Comparison of ENCODE assay signal across 18 cellular contexts in the genomic region with DNA sequence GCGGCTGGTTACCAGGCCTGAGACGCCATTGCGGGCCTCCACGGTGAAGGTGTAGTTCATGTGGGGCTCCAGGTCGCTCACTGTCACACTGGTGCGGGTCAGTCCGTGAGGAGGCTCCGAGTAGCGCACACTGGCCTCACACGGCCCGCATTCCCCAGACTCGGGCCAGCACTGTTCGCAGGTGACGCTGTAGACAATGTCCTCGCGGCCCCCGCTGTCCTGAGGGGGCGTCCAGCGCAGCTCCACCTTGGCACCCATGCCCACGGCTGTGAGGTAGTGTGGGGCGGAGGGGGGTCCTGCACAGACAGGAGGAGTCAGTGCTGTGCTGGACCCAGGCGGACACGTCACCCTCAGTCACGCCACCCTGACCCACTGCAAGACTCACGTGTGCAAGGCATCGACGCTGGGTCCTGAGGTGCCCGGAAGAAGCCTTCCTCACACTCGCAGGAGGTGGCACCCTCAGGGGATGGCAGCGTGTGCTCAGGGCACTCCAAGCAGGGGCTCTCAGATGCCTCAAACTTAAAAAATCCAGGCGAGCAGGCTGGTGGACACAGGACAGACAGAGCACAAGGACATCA. TPM values are rescaled to one million over a fixed set of nuclear protein-coding genes. Genes with fewer than 3 reads are reported as not detected.
DNase-seq lines count a peak whose midpoint lies in the region; ATAC-seq and TF ChIP-seq lines count a peak whose summit lies in the region.
"Had no signal": no experiment of that assay in that cellular context is flagged by ENCODE, and none has a peak within 500 bp of the region (broad histone marks: within the 10 kb centered on the region; RNA-seq: fewer than 3 reads in every experiment).

No MANE protein-coding gene starts in this region.

- DNase-seq in HCT116 (ENCODE audit: low read depth, low spot score) (no peak), PC-9 (no peak), endothelial cell (ENCODE audit: low spot score) (no peak), osteocyte (ENCODE audit: extremely low spot score, unreplicated experiment) (no peak), occipital lobe (lab: John Stamatoyannopoulos, UW) (no peak), NOMO-1 (lab: John Stamatoyannopoulos, UW; ENCODE audit: unreplicated experiment in 2 of 2) (no peak), NCI-H2171 (lab: John Stamatoyannopoulos, UW) (no peak)
- DNase-seq: ACHN, DMS153, GOT3, Kasumi-1, NCI-H1694, NCI-H2081 treated with DMSO at 0.1 percent for 48 hours, NCI-H446, NCI-H526 treated with DMSO at 0.1 percent for 48 hours, SJCRH30 had no signal

- TF ChIP-seq POLR2A in HCT116 (IDR thresholded peaks at IDR 0.05; ENCODE audit: borderline replicate concordance, extremely low read depth, insufficient read depth, insufficient read length): no peak

- RAD21 ChIA-PET in HCT116 (lab: Charles Lee; ENCODE audit: low non-redundant PET in 1 of 2, low total read pairs in 2 of 2, uncharacterized antibody in 2 of 2, unreplicated experiment in 2 of 2): no interaction called here

- CTCF ChIA-PET in HCT116 (lab: Charles Lee) (no interaction called here), PC-9 (lab: Charles Lee) (no interaction called here)

- H2AFZ ChIP-seq in HCT116 (ENCODE audit: low read depth, low read length, poor library complexity, severe bottlenecking) (no peak overlapping the region), PC-9 (no peak overlapping the region)

- H3K36me3 ChIP-seq in HCT116 (ENCODE audit: control insufficient read depth in 1 of 2, insufficient read depth in 2 of 2, low read length in 2 of 2) (peaks cover 48 to 86% of the 10 kb centered on the region in 2 experiments), PC-9 (ENCODE audit: low read depth) (peaks cover 45% of the 10 kb centered on the region)
- H3K36me3 ChIP-seq: BLaER1 had no signal

- H3K27me3 Mint-ChIP-seq in endothelial cell (ENCODE audit: unreplicated experiment) (peaks cover 10% of the 10 kb centered on the region), osteocyte (ENCODE audit: unreplicated experiment) (no peaks in the 10 kb centered on the region)
- H3K27me3 Mint-ChIP-seq: CD4-positive, alpha-beta memory T cell had no signal

- no peak for TF ChIP-seq RAD21 in HCT116 (IDR thresholded peaks at IDR 0.05; ENCODE audit: low read depth)

- H3K4me3 Mint-ChIP-seq in endothelial cell (ENCODE audit: unreplicated experiment) (no peak overlapping the region), osteocyte (ENCODE audit: unreplicated experiment) (no peak overlapping the region)
- H3K4me3 Mint-ChIP-seq: CD4-positive, alpha-beta memory T cell had no signal

- H3K27ac Mint-ChIP-seq in endothelial cell (ENCODE audit: unreplicated experiment) (peak overlapping the region; percentile 61), osteocyte (ENCODE audit: unreplicated experiment) (peak overlapping the region; percentile 86)

- POLR2A ChIA-PET in HCT116 (lab: Charles Lee) (no interaction called here), PC-9 (lab: Charles Lee; ENCODE audit: unreplicated experiment) (interaction anchor here (0.6 kb wide), 1 partner anchor 13 kb away, joined by 3 read pairs; no protein-coding TSS in a partner anchor)

- peaks cover 86% of the 10 kb centered on the region for H3F3A ChIP-seq in PC-9 (ENCODE audit: insufficient read depth, low read depth)

- H3K4me3 ChIP-seq in HCT116 (replicated peaks in 1 of 2; ENCODE audit: low read depth in 1 of 2, low read length in 2 of 2) (no peak overlapping the region), PC-9 (peak overlapping the region; percentile 51)
- H3K4me3 ChIP-seq: BLaER1, SJCRH30 had no signal

- H3K4me1 Mint-ChIP-seq in endothelial cell (ENCODE audit: unreplicated experiment) (peaks cover 46% of the 10 kb centered on the region), osteocyte (ENCODE audit: unreplicated experiment) (peaks cover 45% of the 10 kb centered on the region)

- H3K9ac ChIP-seq in HCT116 (ENCODE audit: low read length): no peak overlapping the region
- H3K9ac ChIP-seq: BLaER1 had no signal

- no peak for ATAC-seq in HCT116

- H3K27me3 ChIP-seq in HCT116 (ENCODE audit: insufficient read depth, low read length): no peaks in the 10 kb centered on the region
- H3K27me3 ChIP-seq in PC-9 (ENCODE audit: insufficient read depth, low read depth): no peaks in the 10 kb centered on the region
- H3K27me3 ChIP-seq: BLaER1, SJCRH30 had no signal

- TF ChIP-seq CTCF in HCT116 (IDR thresholded peaks at IDR 0.05 in 2 of 3, conservative IDR thresholded peaks at IDR 0.05 in 1 of 3; ENCODE audit: borderline replicate concordance in 1 of 3, insufficient read depth in 1 of 3, low read depth in 2 of 3, low read length in 2 of 3) (no peak), PC-9 (conservative IDR thresholded peaks at IDR 0.05) (no peak), endothelial cell (IDR thresholded peaks at IDR 0.05; ENCODE audit: unreplicated experiment) (no peak), osteocyte (IDR thresholded peaks at IDR 0.05) (no peak)

- H3K9me3 ChIP-seq in HCT116 (ENCODE audit: control insufficient read depth in 1 of 2, insufficient read depth in 1 of 2, low read depth in 1 of 2, low read length in 2 of 2) (no peaks in the 10 kb centered on the region), PC-9 (ENCODE audit: insufficient read depth, low read depth) (no peaks in the 10 kb centered on the region)
- H3K9me3 ChIP-seq: BLaER1, SJCRH30 had no signal

- no TSS peak for BruUV-seq in HCT116 (replicated peaks; lab: Mats Ljungman, UMichigan)
- BruUV-seq in PC-9 (replicated peaks; lab: Mats Ljungman, UMichigan): no TSS peak

- H3K9me2 ChIP-seq in HCT116 (ENCODE audit: insufficient read depth): no peaks in the 10 kb centered on the region
- no peaks in the 10 kb centered on the region for H3K9me2 ChIP-seq in PC-9 (ENCODE audit: insufficient read depth)

- H3K4me1 ChIP-seq in HCT116 (ENCODE audit: control insufficient read depth in 1 of 2, insufficient read depth in 2 of 2, low read length in 2 of 2) (peaks cover 45 to 46% of the 10 kb centered on the region in 2 experiments), PC-9 (replicated peaks; ENCODE audit: insufficient read depth) (peaks cover 64% of the 10 kb centered on the region)

- H3K9me3 Mint-ChIP-seq in endothelial cell (ENCODE audit: unreplicated experiment) (no peaks in the 10 kb centered on the region), osteocyte (ENCODE audit: unreplicated experiment) (no peaks in the 10 kb centered on the region)
- H3K9me3 Mint-ChIP-seq: CD4-positive, alpha-beta memory T cell had no signal

- H3K27ac ChIP-seq in HCT116 (ENCODE audit: low read depth, low read length) (peak overlapping the region; percentile 100), PC-9 (peak overlapping the region; percentile 92)
- H3K27ac ChIP-seq: BLaER1 had no signal

- peaks cover 32% of the 10 kb centered on the region; the same call in 1 of the 2 replicates for H4K20me1 ChIP-seq in HCT116 (ENCODE audit: insufficient read depth)
- no peaks in the 10 kb centered on the region; the same call in 1 of the 2 replicates for H4K20me1 ChIP-seq in PC-9 (ENCODE audit: insufficient read depth)

- H3K79me2 ChIP-seq in HCT116 (ENCODE audit: insufficient read depth, low read length): peaks cover 95% of the 10 kb centered on the region
- peaks cover 96% of the 10 kb centered on the region for H3K79me2 ChIP-seq in PC-9 (ENCODE audit: low read depth)

- H3K36me3 Mint-ChIP-seq in endothelial cell (ENCODE audit: low read depth, unreplicated experiment): peaks cover 39% of the 10 kb centered on the region
- H3K36me3 Mint-ChIP-seq in osteocyte (ENCODE audit: unreplicated experiment): peaks cover 39% of the 10 kb centered on the region
- H3K36me3 Mint-ChIP-seq: CD4-positive, alpha-beta memory T cell had no signal

- H3K4me2 ChIP-seq in HCT116 (ENCODE audit: low read length): no peak overlapping the region
- H3K4me2 ChIP-seq in PC-9: peak overlapping the region; percentile 96
- H3K4me2 ChIP-seq: BLaER1 had no signal

- intact Hi-C loops in HCT116 (cut with micrococcal nuclease): no loop called here
- intact Hi-C loops in PC-9 (cut with micrococcal nuclease; ENCODE audit: unreplicated experiment): no loop called here

TF ChIP-seq in HCT116, 20 proteins besides CTCF, POLR2A, EP300 and RAD21:
- TF ChIP-seq EGR1 (IDR thresholded peaks at IDR 0.05; ENCODE audit: low read depth) (no peak), POLR2AphosphoS5 (IDR thresholded peaks at IDR 0.05; ENCODE audit: low read depth, low read length) (no peak), ZNF274 (IDR thresholded peaks at IDR 0.05; ENCODE audit: low read depth, low read length) (no peak), EZH2 (IDR thresholded peaks at IDR 0.05) (no peak)

RNA-seq across cellular contexts. Expression of a gene that starts 17.9 kb away (rescaled TPM):
- total RNA-seq in HCT116 (2021; ENCODE audit: unreplicated experiment): 164 TPM
- 167 and 209 TPM in 2 replicates for polyA plus RNA-seq in HCT116 (2012)
- total RNA-seq in PC-9 (2021): 48.3 and 65.8 TPM in 2 replicates
- total RNA-seq in endothelial cell (ENCODE audit: unreplicated experiment): 109 TPM
- total RNA-seq in osteocyte: 152 and 155 TPM in 2 replicates
- total RNA-seq in occipital lobe: 1.1 TPM
- total RNA-seq: CD4-positive, alpha-beta memory T cell had no signal
- polyA plus RNA-seq: CD4-positive, alpha-beta memory T cell had no signal

Comparison
In these comparisons a context has a peak if more than half of its experiments do, and no peak if none do; other contexts are left out.
1. RNA of a gene that starts 17.9 kb away (total RNA-seq): 164 TPM in HCT116 (single experiment), 152 to 155 TPM in osteocyte, 109 TPM in endothelial cell (single experiment) and 48.3 to 65.8 TPM in PC-9; 1.1 TPM in occipital lobe (single experiment); every median in the first group is over 10 times any median in the second.